Comparison of ENCODE assay signal across 33 cellular contexts in the genomic region with DNA sequence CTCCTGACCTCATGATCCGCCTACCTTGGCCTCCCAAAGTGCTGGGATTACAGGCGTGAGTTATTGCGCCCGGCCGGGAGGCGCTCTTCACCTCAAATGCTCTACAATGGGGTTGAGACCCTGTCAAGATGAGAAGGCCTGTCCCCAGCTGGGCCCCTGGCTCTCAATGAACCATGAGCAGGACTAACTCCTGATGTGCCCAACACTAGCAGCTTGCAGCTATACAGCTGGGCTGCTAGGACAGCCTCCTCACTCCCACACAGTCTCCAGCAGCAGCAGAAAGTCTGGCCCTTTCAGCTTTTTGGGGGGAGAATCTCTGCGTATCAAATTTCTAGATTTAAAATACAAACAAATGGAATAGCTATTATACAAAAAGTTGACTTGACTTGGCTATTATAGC. TPM values are rescaled to one million over a fixed set of nuclear protein-coding genes. Genes with fewer than 3 reads are reported as not detected.
A peak's percentile ranks its signal among the peaks of the same experiment; 100 is the strongest.
DNase-seq lines count a peak whose midpoint lies in the region; ATAC-seq, FAIRE-seq and TF ChIP-seq lines count a peak whose summit lies in the region.
"Had no signal": no experiment of that assay in that cellular context is flagged by ENCODE, and none has a peak within 500 bp of the region (broad histone marks: within the 10 kb centered on the region; RNA-seq: fewer than 3 reads in every experiment).

No MANE protein-coding gene starts in this region.

- peak overlapping the region; percentile 32 for H3K27ac ChIP-seq in substantia nigra (ENCODE audit: low read depth, low read length, poor library complexity, severe bottlenecking)
- H3K27ac ChIP-seq: A549, parathyroid adenoma, thoracic aorta had no signal

- DNase-seq in NCI-H1694 treated with DMSO at 0.1 percent for 48 hours (lab: John Stamatoyannopoulos, UW): peak; percentile 2
- no peak for DNase-seq in NCI-H1694 (lab: John Stamatoyannopoulos, UW)
- DNase-seq in NCI-H146 treated with DMSO at 0.1 percent for 48 hours (lab: John Stamatoyannopoulos, UW; ENCODE audit: unreplicated experiment): peak; percentile 17
- no peak for DNase-seq in substantia nigra (lab: John Stamatoyannopoulos, UW)
- DNase-seq in H54 (ENCODE audit: insufficient read length, low spot score): no peak
- no peak for DNase-seq in T-helper 9 cell
- DNase-seq: activated CD4-positive, alpha-beta T cell treated with anti-CD3 and anti-CD28 coated beads, Interleukin-2, amount 10 ng/mL, durations not matched to agents 7 days and 5 days; amniotic stem cell; CD4-positive, alpha-beta memory T cell; effector CD4-positive, alpha-beta T cell; EL; GOT3; immature natural killer cell; left cardiac atrium; mesenchymal stem cell; NCI-H526 treated with DMSO at 0.1 percent for 48 hours; stimulated activated naive CD4-positive, alpha-beta T cell treated with Interleukin-2 at 50 U/mL for 16 hours; SW 1271; T1000 had no signal

- TF ChIP-seq CTCF in brain (conservative IDR thresholded peaks at IDR 0.05): no peak

- H3K27me3 Mint-ChIP-seq in brain: no peaks in the 10 kb centered on the region
- H3K27me3 Mint-ChIP-seq: activated CD4-positive, alpha-beta T cell treated with anti-CD3 and anti-CD28 coated beads, Interleukin-2, amount 10 ng/mL, durations not matched to agents 7 days and 5 days; activated naive CD4-positive, alpha-beta T cell treated with anti-CD3 and anti-CD28 coated beads, Interleukin-2, amount 50 U/mL, for 24 hours; B cell; CD4-positive, alpha-beta memory T cell; IgD-negative memory B cell had no signal

- no peak for TF ChIP-seq POLR2A in H54 (IDR thresholded peaks at IDR 0.05; ENCODE audit: low read depth, low read length)

- no peak for FAIRE-seq in H54 (lab: Jason Lieb, UNC)
- FAIRE-seq: A549, colon, D721Med, GM18507, GM19239, urothelium cell line had no signal

- no peak overlapping the region for H3K4me3 Mint-ChIP-seq in brain
- H3K4me3 Mint-ChIP-seq: activated CD4-positive, alpha-beta T cell treated with anti-CD3 and anti-CD28 coated beads, Interleukin-2, amount 10 ng/mL, durations not matched to agents 7 days and 5 days; activated naive CD4-positive, alpha-beta T cell treated with anti-CD3 and anti-CD28 coated beads, Interleukin-2, amount 50 U/mL, for 24 hours; B cell; CD4-positive, alpha-beta memory T cell; IgD-negative memory B cell; immature natural killer cell; WTC11 had no signal

- peak overlapping the region in 4 of 5 experiments; percentile 27 to 82 (median 41) for H3K27ac Mint-ChIP-seq in brain
- H3K27ac Mint-ChIP-seq: activated CD4-positive, alpha-beta T cell treated with anti-CD3 and anti-CD28 coated beads, Interleukin-2, amount 10 ng/mL, durations not matched to agents 7 days and 5 days; activated naive CD4-positive, alpha-beta T cell treated with anti-CD3 and anti-CD28 coated beads, Interleukin-2, amount 50 U/mL, for 24 hours; B cell; immature natural killer cell had no signal

- ATAC-seq in GM21360 (IDR thresholded peaks at IDR 0.05; ENCODE audit: unreplicated experiment): no peak
- ATAC-seq: A549, WTC11 had no signal

- no peaks in the 10 kb centered on the region for H3K9me3 Mint-ChIP-seq in brain
- H3K9me3 Mint-ChIP-seq: activated CD4-positive, alpha-beta T cell treated with anti-CD3 and anti-CD28 coated beads, Interleukin-2, amount 10 ng/mL, durations not matched to agents 7 days and 5 days; activated naive CD4-positive, alpha-beta T cell treated with anti-CD3 and anti-CD28 coated beads, Interleukin-2, amount 50 U/mL, for 24 hours; CD4-positive, alpha-beta memory T cell; IgD-negative memory B cell; immature natural killer cell; WTC11 had no signal

- H3K36me3 Mint-ChIP-seq in brain: peaks cover 63% of the 10 kb centered on the region

- H3K4me1 Mint-ChIP-seq in brain: peaks cover 17% of the 10 kb centered on the region
- H3K4me1 Mint-ChIP-seq: activated CD4-positive, alpha-beta T cell treated with anti-CD3 and anti-CD28 coated beads, Interleukin-2, amount 10 ng/mL, durations not matched to agents 7 days and 5 days; activated naive CD4-positive, alpha-beta T cell treated with anti-CD3 and anti-CD28 coated beads, Interleukin-2, amount 50 U/mL, for 24 hours; B cell; CD4-positive, alpha-beta memory T cell; WTC11 had no signal

RNA-seq across cellular contexts. Expression of a gene that starts 30.3 kb away (rescaled TPM):
- polyA plus RNA-seq in brain (ENCODE audit: insufficient read depth, low read depth, low replicate concordance): 32.4 TPM

RNA-seq across cellular contexts. Expression of a gene that starts 55.7 kb away (rescaled TPM):
- 8.6 TPM for polyA plus RNA-seq in brain (ENCODE audit: insufficient read depth, low read depth, low replicate concordance)

Comparison
In these comparisons a context has a peak if more than half of its experiments do, and no peak if none do; other contexts are left out.
1. DNase-seq: peak in NCI-H1694 treated with DMSO at 0.1 percent for 48 hours (single experiment) and NCI-H146 treated with DMSO at 0.1 percent for 48 hours (single experiment); none in NCI-H1694 (single experiment), substantia nigra (0 of 49), H54 (single experiment) and T-helper 9 cell (single experiment).